In the genomic region with DNA sequence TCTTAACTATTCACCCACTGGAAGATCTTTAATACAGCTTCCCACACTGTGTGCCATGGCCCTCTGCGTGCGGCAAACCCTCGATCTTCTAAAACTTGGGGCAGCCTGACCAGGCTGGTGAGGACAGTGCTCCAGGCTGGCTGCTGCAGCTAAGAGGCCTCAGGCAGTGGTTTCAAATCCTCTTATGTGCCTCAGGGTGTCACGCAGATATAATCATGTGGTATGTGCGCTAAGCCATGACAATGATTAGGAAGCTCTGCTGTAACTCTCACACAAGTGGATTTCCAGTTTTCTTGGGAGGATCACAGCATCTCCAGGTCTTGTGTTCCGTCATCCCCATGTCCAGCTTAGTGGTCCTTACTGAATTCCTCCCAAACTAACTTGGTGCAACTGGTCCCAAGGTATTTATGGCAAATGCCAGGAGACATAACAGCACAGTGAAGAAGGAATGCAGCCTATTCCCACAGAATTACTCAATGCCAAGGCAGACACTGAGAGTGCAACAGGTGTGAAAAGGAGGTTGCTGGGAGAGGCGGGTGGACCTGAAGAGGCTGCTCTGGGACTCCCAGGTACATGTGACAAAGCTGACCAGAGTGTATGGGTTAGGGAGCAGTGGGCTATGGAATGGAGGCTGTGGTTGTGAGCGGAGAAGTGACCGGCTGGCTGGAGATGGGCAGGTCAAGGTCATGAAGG, we compare ENCODE assay signal across 10 cellular contexts. TPM values are rescaled to one million over a fixed set of nuclear protein-coding genes. Genes with fewer than 3 reads are reported as not detected.
DNase-seq lines count a peak whose midpoint lies in the region; ATAC-seq and TF ChIP-seq lines count a peak whose summit lies in the region.
"Had no signal": no experiment of that assay in that cellular context is flagged by ENCODE, and none has a peak within 500 bp of the region (broad histone marks: within the 10 kb centered on the region; RNA-seq: fewer than 3 reads in every experiment).

No MANE protein-coding gene starts in this region.

- intact Hi-C loops in Right ventricle myocardium superior (cut with DNase I): no loop called here

- no peaks in the 10 kb centered on the region for H3K9me3 Mint-ChIP-seq in activated T-cell treated with anti-CD3 and anti-CD28 coated beads, Interleukin-2, amount 50 U/mL, for 24 hours
- H3K9me3 Mint-ChIP-seq in effector memory CD8-positive, alpha-beta T cell: no peaks in the 10 kb centered on the region
- no peaks in the 10 kb centered on the region for H3K9me3 Mint-ChIP-seq in stimulated activated naive CD8-positive, alpha-beta T cell treated with anti-CD3 and anti-CD28 coated beads, Interleukin-15, amount 100 ng/mL, for 72 hours

- H3K4me1 Mint-ChIP-seq in activated T-cell treated with anti-CD3 and anti-CD28 coated beads, Interleukin-2, amount 50 U/mL, for 24 hours (ENCODE audit: low read depth): peaks cover 55% of the 10 kb centered on the region
- peaks cover 48 to 52% of the 10 kb centered on the region in 2 donors for H3K4me1 Mint-ChIP-seq in effector memory CD8-positive, alpha-beta T cell (ENCODE audit: low read depth in 2 of 2)
- H3K4me1 Mint-ChIP-seq in stimulated activated naive CD8-positive, alpha-beta T cell treated with anti-CD3 and anti-CD28 coated beads, Interleukin-15, amount 100 ng/mL, for 72 hours: peaks cover 52% of the 10 kb centered on the region

- H3K4me3 ChIP-seq in Peyer's patch: no peak overlapping the region
- H3K4me3 ChIP-seq: tibial nerve had no signal

- TF ChIP-seq CTCF in Peyer's patch (IDR thresholded peaks at IDR 0.05): no peak

- no peaks in the 10 kb centered on the region for H3K27me3 Mint-ChIP-seq in activated T-cell treated with anti-CD3 and anti-CD28 coated beads, Interleukin-2, amount 50 U/mL, for 24 hours
- no peaks in the 10 kb centered on the region for H3K27me3 Mint-ChIP-seq in effector memory CD8-positive, alpha-beta T cell
- H3K27me3 Mint-ChIP-seq in stimulated activated naive CD8-positive, alpha-beta T cell treated with anti-CD3 and anti-CD28 coated beads, Interleukin-15, amount 100 ng/mL, for 72 hours: no peaks in the 10 kb centered on the region

- peaks cover 67% of the 10 kb centered on the region for H3K36me3 Mint-ChIP-seq in activated T-cell treated with anti-CD3 and anti-CD28 coated beads, Interleukin-2, amount 50 U/mL, for 24 hours (ENCODE audit: low read depth)
- peaks cover 57% of the 10 kb centered on the region for H3K36me3 Mint-ChIP-seq in effector memory CD8-positive, alpha-beta T cell (ENCODE audit: insufficient read depth)

- no peaks in the 10 kb centered on the region for H3K27me3 ChIP-seq in Peyer's patch
- H3K27me3 ChIP-seq: tibial nerve had no signal

- peaks cover 0 to 46% (median 0%) of the 10 kb centered on the region in 3 donors for H3K36me3 ChIP-seq in Peyer's patch

- H3K4me3 Mint-ChIP-seq in activated T-cell treated with anti-CD3 and anti-CD28 coated beads, Interleukin-2, amount 50 U/mL, for 24 hours: peak overlapping the region; percentile 94
- peak overlapping the region; percentile 94 to 96 for H3K4me3 Mint-ChIP-seq in effector memory CD8-positive, alpha-beta T cell
- H3K4me3 Mint-ChIP-seq in stimulated activated naive CD8-positive, alpha-beta T cell treated with anti-CD3 and anti-CD28 coated beads, Interleukin-15, amount 100 ng/mL, for 72 hours: peak overlapping the region; percentile 28 to 49

- H3K9me3 ChIP-seq in Peyer's patch: no peaks in the 10 kb centered on the region
- H3K9me3 ChIP-seq: tibial nerve had no signal

- DNase-seq in activated T-cell treated with anti-CD3 and anti-CD28 coated beads, Interleukin-2, amount 50 U/mL, for 24 hours: no peak
- DNase-seq in activated T-cell treated with anti-CD3 and anti-CD28 coated beads, Interleukin-2, amount 50 U/mL, for 1 hour: no peak
- peak; percentile 27 for DNase-seq in NAMALWA (ENCODE audit: low spot score)
- no peak for DNase-seq in effector memory CD8-positive, alpha-beta T cell
- DNase-seq in stimulated activated naive CD8-positive, alpha-beta T cell treated with anti-CD3 and anti-CD28 coated beads, Interleukin-15, amount 100 ng/mL, for 72 hours: no peak
- no peak for DNase-seq in Right ventricle myocardium superior
- no peak for DNase-seq in Peyer's patch
- DNase-seq: NK-92 treated with Interleukin-12 subunit alpha and Interleukin-12 subunit beta, amount 100 ng/mL, for 24 hours had no signal

- no peak overlapping the region for H3K27ac ChIP-seq in Peyer's patch

- H3K27ac Mint-ChIP-seq in activated T-cell treated with anti-CD3 and anti-CD28 coated beads, Interleukin-2, amount 50 U/mL, for 24 hours: peak overlapping the region; percentile 94
- peak overlapping the region; percentile 77 to 97 for H3K27ac Mint-ChIP-seq in effector memory CD8-positive, alpha-beta T cell
- peak overlapping the region; percentile 36 to 38 for H3K27ac Mint-ChIP-seq in stimulated activated naive CD8-positive, alpha-beta T cell treated with anti-CD3 and anti-CD28 coated beads, Interleukin-15, amount 100 ng/mL, for 72 hours

- no peak for TF ChIP-seq POLR2A in Peyer's patch (IDR thresholded peaks at IDR 0.05)

- peaks cover 0 to 14% (median 4%) of the 10 kb centered on the region in 4 donors for H3K4me1 ChIP-seq in Peyer's patch

- no peak for ATAC-seq in effector memory CD8-positive, alpha-beta T cell (replicated peaks)
- ATAC-seq in stimulated activated naive CD8-positive, alpha-beta T cell treated with anti-CD3 and anti-CD28 coated beads, Interleukin-15, amount 100 ng/mL, for 72 hours: no peak
- ATAC-seq in GM18873 (IDR thresholded peaks at IDR 0.05; ENCODE audit: low FRiP score, unreplicated experiment) (no peak), Right ventricle myocardium superior (ENCODE audit: poor library complexity) (no peak)

RNA-seq across cellular contexts. Expression of gene HPS1, which starts 2.3 kb away (rescaled TPM):
- 25.6 TPM for total RNA-seq in Right ventricle myocardium superior
- total RNA-seq in Peyer's patch: 100 to 1,000 TPM; 109 to 221 (median 136) TPM

RNA-seq across cellular contexts. Expression of gene PYROXD2, which starts 29.5 kb away (rescaled TPM):
- 8.4 TPM for total RNA-seq in Right ventricle myocardium superior
- total RNA-seq in Peyer's patch: 10 to 100 TPM in 2 of 4 donors, 1 to 10 TPM in 2; 7.0 to 23.1 (median 11.5) TPM

Comparison
In these comparisons a context has a peak if more than half of its experiments do, and no peak if none do; other contexts are left out.
1. H3K27ac Mint-ChIP-seq: peak in every context shown above with its lines; median percentile 94 in activated T-cell treated with anti-CD3 and anti-CD28 coated beads, Interleukin-2, amount 50 U/mL, for 24 hours; 87 in effector memory CD8-positive, alpha-beta T cell; 37 in stimulated activated naive CD8-positive, alpha-beta T cell treated with anti-CD3 and anti-CD28 coated beads, Interleukin-15, amount 100 ng/mL, for 72 hours.
2. H3K4me3 Mint-ChIP-seq: peak in every context shown above with its lines; median percentile 95 in effector memory CD8-positive, alpha-beta T cell; 94 in activated T-cell treated with anti-CD3 and anti-CD28 coated beads, Interleukin-2, amount 50 U/mL, for 24 hours; 38 in stimulated activated naive CD8-positive, alpha-beta T cell treated with anti-CD3 and anti-CD28 coated beads, Interleukin-15, amount 100 ng/mL, for 72 hours.